ENCODE assay signal across 1 cellular context in the genomic region with DNA sequence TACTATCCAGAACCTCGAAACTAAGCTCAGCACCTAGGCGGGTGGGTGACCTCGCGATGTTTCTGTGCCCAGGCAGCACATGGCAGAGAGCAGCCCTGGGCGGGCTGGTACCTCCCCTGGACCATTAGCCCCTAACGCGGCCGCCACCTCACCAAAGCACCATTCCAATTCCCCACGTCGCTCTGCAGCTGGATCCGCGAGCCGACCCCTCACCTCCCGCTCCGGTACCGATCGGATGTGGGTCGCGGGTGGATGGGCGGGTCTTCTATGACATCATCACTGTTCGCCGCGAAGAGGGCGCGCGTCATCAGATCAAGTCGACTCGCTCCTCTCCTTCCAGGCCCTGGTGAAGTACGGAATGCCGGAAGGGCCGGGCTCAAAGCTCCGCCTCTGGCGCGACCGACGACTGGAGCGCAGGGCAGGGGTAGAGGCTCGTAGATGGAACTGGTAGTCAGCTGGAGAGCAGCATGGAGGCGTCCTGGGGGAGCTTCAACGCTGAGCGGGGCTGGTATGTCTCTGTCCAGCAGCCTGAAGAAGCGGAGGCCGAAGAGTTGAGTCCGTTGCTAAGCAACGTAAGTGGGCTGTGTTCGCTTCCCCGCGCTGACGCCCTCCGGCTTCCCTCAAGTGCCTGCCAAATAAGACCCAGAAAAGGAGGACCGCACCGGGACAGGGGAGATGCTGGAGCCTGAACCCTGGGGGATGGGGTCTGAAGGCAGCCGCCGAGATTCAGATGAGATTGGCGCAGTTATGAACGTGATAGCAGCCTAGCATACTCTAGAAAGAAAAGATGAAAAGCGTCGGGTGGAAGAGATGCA.
TF ChIP-seq lines count a peak whose summit lies in the region.

A gene (plus strand): TSS at position 435 of the 815 bp plus-strand sequence. CDS start 33 bp downstream, at position 468.
A gene with protein sequence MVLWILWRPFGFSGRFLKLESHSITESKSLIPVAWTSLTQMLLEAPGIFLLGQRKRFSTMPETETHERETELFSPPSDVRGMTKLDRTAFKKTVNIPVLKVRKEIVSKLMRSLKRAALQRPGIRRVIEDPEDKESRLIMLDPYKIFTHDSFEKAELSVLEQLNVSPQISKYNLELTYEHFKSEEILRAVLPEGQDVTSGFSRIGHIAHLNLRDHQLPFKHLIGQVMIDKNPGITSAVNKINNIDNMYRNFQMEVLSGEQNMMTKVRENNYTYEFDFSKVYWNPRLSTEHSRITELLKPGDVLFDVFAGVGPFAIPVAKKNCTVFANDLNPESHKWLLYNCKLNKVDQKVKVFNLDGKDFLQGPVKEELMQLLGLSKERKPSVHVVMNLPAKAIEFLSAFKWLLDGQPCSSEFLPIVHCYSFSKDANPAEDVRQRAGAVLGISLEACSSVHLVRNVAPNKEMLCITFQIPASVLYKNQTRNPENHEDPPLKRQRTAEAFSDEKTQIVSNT (minus strand): TSS at position 269 of the 815 bp plus-strand sequence. CDS start 106 bp downstream, at position 163.

TF ChIP-seq in HEK293, 187 proteins besides CTCF, POLR2A, EP300 and RAD21 (continued from another document and continues in another):
- TF ChIP-seq, protein P1, sequence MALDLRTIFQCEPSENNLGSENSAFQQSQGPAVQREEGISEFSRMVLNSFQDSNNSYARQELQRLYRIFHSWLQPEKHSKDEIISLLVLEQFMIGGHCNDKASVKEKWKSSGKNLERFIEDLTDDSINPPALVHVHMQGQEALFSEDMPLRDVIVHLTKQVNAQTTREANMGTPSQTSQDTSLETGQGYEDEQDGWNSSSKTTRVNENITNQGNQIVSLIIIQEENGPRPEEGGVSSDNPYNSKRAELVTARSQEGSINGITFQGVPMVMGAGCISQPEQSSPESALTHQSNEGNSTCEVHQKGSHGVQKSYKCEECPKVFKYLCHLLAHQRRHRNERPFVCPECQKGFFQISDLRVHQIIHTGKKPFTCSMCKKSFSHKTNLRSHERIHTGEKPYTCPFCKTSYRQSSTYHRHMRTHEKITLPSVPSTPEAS (tag by site-specific recombination; IDR thresholded peaks at IDR 0.05): no peak
- no peak for TF ChIP-seq ZNF366 (tag by site-specific recombination; conservative IDR thresholded peaks at IDR 0.05)
- TF ChIP-seq PRDM1 (tag by site-specific recombination; IDR thresholded peaks at IDR 0.05): no peak
- 0 out of 2 replicates have a peak, but pooled peaks have one; percentile 18 for TF ChIP-seq ZFHX2 (tag by site-specific recombination; conservative IDR thresholded peaks at IDR 0.05)
- no peak for TF ChIP-seq ZNF37A (tag by site-specific recombination; IDR thresholded peaks at IDR 0.05)
- TF ChIP-seq ZNF214 (tag by site-specific recombination; IDR thresholded peaks at IDR 0.05; ENCODE audit: borderline replicate concordance): no peak
- TF ChIP-seq ZBTB7A (tag by site-specific recombination; IDR thresholded peaks at IDR 0.05; ENCODE audit: low read depth): 0 out of 2 replicates have a peak, but pooled peaks have one; percentile 26
- no peak for TF ChIP-seq ZNF571 (tag by site-specific recombination; IDR thresholded peaks at IDR 0.05)
- TF ChIP-seq, protein P2, sequence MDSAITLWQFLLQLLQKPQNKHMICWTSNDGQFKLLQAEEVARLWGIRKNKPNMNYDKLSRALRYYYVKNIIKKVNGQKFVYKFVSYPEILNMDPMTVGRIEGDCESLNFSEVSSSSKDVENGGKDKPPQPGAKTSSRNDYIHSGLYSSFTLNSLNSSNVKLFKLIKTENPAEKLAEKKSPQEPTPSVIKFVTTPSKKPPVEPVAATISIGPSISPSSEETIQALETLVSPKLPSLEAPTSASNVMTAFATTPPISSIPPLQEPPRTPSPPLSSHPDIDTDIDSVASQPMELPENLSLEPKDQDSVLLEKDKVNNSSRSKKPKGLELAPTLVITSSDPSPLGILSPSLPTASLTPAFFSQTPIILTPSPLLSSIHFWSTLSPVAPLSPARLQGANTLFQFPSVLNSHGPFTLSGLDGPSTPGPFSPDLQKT (IDR thresholded peaks at IDR 0.05; ENCODE audit: borderline replicate concordance, low read depth, low read length): no peak
- no peak for TF ChIP-seq ZNF16 (tag by site-specific recombination; IDR thresholded peaks at IDR 0.05; ENCODE audit: low read depth)
- TF ChIP-seq ZNF629 (tag by site-specific recombination; IDR thresholded peaks at IDR 0.05): peak; percentile 97
- TF ChIP-seq, protein P3, sequence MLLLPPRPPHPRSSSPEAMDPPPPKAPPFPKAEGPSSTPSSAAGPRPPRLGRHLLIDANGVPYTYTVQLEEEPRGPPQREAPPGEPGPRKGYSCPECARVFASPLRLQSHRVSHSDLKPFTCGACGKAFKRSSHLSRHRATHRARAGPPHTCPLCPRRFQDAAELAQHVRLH (tag by site-specific recombination; IDR thresholded peaks at IDR 0.05): peak; percentile 47; the same call in 1 of the 2 replicates
- TF ChIP-seq ZNF626 (tag by site-specific recombination; IDR thresholded peaks at IDR 0.05): no peak
- TF ChIP-seq ZNF426 (tag by site-specific recombination; IDR thresholded peaks at IDR 0.05): no peak
- no peak for TF ChIP-seq ZNF138 (tag by site-specific recombination; IDR thresholded peaks at IDR 0.05; ENCODE audit: borderline replicate concordance)
- peak; percentile 95 for TF ChIP-seq ZBTB21 (tag by site-specific recombination; IDR thresholded peaks at IDR 0.05)
- TF ChIP-seq KLF16 (tag by site-specific recombination; IDR thresholded peaks at IDR 0.05): peak; percentile 92
- TF ChIP-seq, protein P4, sequence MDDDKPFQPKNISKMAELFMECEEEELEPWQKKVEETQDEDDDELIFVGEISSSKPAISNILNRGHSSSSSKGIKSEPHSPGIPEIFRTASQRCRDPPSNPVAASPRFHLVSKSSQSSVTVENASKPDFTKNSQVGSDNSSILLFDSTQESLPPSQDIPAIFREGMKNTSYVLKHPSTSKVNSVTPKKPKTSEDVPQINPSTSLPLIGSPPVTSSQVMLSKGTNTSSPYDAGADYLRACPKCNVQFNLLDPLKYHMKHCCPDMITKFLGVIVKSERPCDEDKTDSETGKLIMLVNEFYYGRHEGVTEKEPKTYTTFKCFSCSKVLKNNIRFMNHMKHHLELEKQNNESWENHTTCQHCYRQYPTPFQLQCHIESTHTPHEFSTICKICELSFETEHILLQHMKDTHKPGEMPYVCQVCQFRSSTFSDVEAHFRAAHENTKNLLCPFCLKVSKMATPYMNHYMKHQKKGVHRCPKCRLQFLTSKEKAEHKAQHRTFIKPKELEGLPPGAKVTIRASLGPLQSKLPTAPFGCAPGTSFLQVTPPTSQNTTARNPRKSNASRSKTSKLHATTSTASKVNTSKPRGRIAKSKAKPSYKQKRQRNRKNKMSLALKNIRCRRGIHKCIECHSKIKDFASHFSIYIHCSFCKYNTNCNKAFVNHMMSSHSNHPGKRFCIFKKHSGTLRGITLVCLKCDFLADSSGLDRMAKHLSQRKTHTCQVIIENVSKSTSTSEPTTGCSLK (tag by site-specific recombination; IDR thresholded peaks at IDR 0.05): no peak
- peak; percentile 93 for TF ChIP-seq ZXDB (tag by site-specific recombination; IDR thresholded peaks at IDR 0.05)
- TF ChIP-seq ZNF335 (tag by site-specific recombination; conservative IDR thresholded peaks at IDR 0.05): peak; percentile 79
- TF ChIP-seq REPIN1 (tag by site-specific recombination; IDR thresholded peaks at IDR 0.05; ENCODE audit: low read depth): no peak
- no peak for TF ChIP-seq GLI4 (tag by site-specific recombination; IDR thresholded peaks at IDR 0.05)
- TF ChIP-seq GLIS2 (tag by site-specific recombination; IDR thresholded peaks at IDR 0.05): no peak; the same call in 1 of the 2 replicates
- TF ChIP-seq ZNF302 (tag by site-specific recombination; IDR thresholded peaks at IDR 0.05; ENCODE audit: low read depth): no peak
- no peak for TF ChIP-seq ZNF777 (tag by site-specific recombination; IDR thresholded peaks at IDR 0.05; ENCODE audit: borderline replicate concordance)
- TF ChIP-seq KLF1 (tag by site-specific recombination; IDR thresholded peaks at IDR 0.05): peak; percentile 79
- TF ChIP-seq, protein P5, sequence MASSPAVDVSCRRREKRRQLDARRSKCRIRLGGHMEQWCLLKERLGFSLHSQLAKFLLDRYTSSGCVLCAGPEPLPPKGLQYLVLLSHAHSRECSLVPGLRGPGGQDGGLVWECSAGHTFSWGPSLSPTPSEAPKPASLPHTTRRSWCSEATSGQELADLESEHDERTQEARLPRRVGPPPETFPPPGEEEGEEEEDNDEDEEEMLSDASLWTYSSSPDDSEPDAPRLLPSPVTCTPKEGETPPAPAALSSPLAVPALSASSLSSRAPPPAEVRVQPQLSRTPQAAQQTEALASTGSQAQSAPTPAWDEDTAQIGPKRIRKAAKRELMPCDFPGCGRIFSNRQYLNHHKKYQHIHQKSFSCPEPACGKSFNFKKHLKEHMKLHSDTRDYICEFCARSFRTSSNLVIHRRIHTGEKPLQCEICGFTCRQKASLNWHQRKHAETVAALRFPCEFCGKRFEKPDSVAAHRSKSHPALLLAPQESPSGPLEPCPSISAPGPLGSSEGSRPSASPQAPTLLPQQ (tag by site-specific recombination; IDR thresholded peaks at IDR 0.05): peak; percentile 66
- peak; percentile 48; the same call in 1 of the 2 replicates for TF ChIP-seq ZIC2 (tag by site-specific recombination; IDR thresholded peaks at IDR 0.05)
- no peak for TF ChIP-seq ZNF157 (tag by site-specific recombination; IDR thresholded peaks at IDR 0.05)
- no peak for TF ChIP-seq ZNF292 (tag by site-specific recombination; IDR thresholded peaks at IDR 0.05; ENCODE audit: borderline replicate concordance, low read depth)
- peak; percentile 67; the same call in 1 of the 2 replicates for TF ChIP-seq ZNF324 (tag by site-specific recombination; IDR thresholded peaks at IDR 0.05)
- TF ChIP-seq KLF8 (tag by site-specific recombination; IDR thresholded peaks at IDR 0.05): peak; percentile 95
- no peak for TF ChIP-seq ZNF140 (tag by site-specific recombination; IDR thresholded peaks at IDR 0.05)
- TF ChIP-seq, protein P6, sequence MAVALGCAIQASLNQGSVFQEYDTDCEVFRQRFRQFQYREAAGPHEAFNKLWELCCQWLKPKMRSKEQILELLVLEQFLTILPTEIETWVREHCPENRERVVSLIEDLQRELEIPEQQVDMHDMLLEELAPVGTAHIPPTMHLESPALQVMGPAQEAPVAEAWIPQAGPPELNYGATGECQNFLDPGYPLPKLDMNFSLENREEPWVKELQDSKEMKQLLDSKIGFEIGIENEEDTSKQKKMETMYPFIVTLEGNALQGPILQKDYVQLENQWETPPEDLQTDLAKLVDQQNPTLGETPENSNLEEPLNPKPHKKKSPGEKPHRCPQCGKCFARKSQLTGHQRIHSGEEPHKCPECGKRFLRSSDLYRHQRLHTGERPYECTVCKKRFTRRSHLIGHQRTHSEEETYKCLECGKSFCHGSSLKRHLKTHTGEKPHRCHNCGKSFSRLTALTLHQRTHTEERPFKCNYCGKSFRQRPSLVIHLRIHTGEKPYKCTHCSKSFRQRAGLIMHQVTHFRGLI (tag by site-specific recombination; IDR thresholded peaks at IDR 0.05): peak; percentile 26; the same call in 1 of the 2 replicates
- no peak for TF ChIP-seq ZNF48 (tag by site-specific recombination; IDR thresholded peaks at IDR 0.05)
- TF ChIP-seq ZNF610 (tag by site-specific recombination; IDR thresholded peaks at IDR 0.05; ENCODE audit: borderline replicate concordance): no peak
- no peak for TF ChIP-seq ZNF175 (tag by site-specific recombination; IDR thresholded peaks at IDR 0.05)
- no peak for TF ChIP-seq ZNF747 (tag by site-specific recombination; IDR thresholded peaks at IDR 0.05)
- 0 out of 2 replicates have a peak, but pooled peaks have one; percentile 23 for TF ChIP-seq ZNF843 (tag by site-specific recombination; IDR thresholded peaks at IDR 0.05)
- TF ChIP-seq ZNF623 (tag by site-specific recombination; IDR thresholded peaks at IDR 0.05): no peak
- no peak for TF ChIP-seq ZNF768 (tag by site-specific recombination; IDR thresholded peaks at IDR 0.05)
- TF ChIP-seq, protein P7, sequence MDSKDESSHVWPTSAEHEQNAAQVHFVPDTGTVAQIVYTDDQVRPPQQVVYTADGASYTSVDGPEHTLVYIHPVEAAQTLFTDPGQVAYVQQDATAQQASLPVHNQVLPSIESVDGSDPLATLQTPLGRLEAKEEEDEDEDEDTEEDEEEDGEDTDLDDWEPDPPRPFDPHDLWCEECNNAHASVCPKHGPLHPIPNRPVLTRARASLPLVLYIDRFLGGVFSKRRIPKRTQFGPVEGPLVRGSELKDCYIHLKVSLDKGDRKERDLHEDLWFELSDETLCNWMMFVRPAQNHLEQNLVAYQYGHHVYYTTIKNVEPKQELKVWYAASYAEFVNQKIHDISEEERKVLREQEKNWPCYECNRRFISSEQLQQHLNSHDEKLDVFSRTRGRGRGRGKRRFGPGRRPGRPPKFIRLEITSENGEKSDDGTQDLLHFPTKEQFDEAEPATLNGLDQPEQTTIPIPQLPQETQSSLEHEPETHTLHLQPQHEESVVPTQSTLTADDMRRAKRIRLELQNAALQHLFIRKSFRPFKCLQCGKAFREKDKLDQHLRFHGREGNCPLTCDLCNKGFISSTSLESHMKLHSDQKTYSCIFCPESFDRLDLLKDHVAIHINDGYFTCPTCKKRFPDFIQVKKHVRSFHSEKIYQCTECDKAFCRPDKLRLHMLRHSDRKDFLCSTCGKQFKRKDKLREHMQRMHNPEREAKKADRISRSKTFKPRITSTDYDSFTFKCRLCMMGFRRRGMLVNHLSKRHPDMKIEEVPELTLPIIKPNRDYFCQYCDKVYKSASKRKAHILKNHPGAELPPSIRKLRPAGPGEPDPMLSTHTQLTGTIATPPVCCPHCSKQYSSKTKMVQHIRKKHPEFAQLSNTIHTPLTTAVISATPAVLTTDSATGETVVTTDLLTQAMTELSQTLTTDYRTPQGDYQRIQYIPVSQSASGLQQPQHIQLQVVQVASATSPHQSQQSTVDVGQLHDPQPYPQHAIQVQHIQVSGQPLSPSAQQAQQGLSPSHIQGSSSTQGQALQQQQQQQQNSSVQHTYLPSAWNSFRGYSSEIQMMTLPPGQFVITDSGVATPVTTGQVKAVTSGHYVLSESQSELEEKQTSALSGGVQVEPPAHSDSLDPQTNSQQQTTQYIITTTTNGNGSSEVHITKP (tag by site-specific recombination; IDR thresholded peaks at IDR 0.05): peak; percentile 92
- TF ChIP-seq, protein P8, sequence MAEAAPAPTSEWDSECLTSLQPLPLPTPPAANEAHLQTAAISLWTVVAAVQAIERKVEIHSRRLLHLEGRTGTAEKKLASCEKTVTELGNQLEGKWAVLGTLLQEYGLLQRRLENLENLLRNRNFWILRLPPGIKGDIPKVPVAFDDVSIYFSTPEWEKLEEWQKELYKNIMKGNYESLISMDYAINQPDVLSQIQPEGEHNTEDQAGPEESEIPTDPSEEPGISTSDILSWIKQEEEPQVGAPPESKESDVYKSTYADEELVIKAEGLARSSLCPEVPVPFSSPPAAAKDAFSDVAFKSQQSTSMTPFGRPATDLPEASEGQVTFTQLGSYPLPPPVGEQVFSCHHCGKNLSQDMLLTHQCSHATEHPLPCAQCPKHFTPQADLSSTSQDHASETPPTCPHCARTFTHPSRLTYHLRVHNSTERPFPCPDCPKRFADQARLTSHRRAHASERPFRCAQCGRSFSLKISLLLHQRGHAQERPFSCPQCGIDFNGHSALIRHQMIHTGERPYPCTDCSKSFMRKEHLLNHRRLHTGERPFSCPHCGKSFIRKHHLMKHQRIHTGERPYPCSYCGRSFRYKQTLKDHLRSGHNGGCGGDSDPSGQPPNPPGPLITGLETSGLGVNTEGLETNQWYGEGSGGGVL (tag by site-specific recombination; IDR thresholded peaks at IDR 0.05): no peak; the same call in 1 of the 2 replicates
